In the genomic region with DNA sequence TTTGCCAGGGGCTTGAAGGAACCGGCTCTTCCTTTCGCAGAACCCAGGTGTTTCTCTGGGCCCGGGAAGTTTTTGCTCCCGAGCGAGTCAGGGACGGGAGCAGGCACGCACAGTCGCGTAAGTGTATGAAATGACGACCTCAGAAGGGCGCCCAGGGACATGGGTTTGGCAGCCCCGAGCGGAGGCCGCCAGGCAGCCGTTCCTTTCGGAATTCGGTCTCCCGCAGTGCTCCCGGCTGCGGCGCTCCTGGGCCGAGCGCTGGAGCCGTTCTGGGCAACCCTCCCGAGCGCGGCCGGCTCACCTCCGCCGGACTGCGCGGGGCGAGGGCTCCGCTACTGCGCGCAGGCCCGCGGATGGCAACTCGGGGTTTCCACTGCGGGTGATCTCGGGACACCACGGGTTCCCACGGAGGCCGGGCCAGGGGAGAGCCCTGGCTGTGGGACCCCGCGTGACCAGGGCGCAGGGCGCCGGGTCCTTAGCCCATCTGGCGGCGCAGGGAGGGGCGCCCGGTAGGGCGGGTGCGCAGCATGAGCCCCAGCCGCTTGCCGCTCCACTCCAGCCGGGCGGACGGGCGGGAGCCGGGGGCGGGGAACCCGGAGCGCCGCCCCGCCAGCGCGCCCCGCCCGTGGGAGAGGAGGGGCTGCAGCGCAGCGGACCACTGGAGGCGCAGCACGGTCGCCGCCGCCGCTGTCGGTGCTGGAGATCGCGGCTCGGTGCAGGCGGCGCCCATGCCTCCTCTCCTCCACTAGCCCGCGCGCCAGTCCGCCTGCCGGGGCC, we compare ENCODE assay signal across 8 cellular contexts. TPM values are rescaled to one million over a fixed set of nuclear protein-coding genes. Genes with fewer than 3 reads are reported as not detected.
DNase-seq lines count a peak whose midpoint lies in the region; ATAC-seq lines count a peak whose summit lies in the region.

A gene (plus strand): TSS at position 690 of the 777 bp plus-strand sequence. CDS start 111,673 bp downstream, outside the sequence.

- ATAC-seq in GM19025 (IDR thresholded peaks at IDR 0.05; ENCODE audit: low read depth, unreplicated experiment) (peak; percentile 92), HG03175 (IDR thresholded peaks at IDR 0.05; ENCODE audit: unreplicated experiment) (peak; percentile 91)

- no peak within 1 kb of the TSS for H3K27ac ChIP-seq in effector memory CD4-positive, alpha-beta T cell (ENCODE audit: insufficient read depth, low read length, poor library complexity, severe bottlenecking)

- no peaks in the 10 kb centered on the region for H3K9me3 ChIP-seq in effector memory CD4-positive, alpha-beta T cell (ENCODE audit: control insufficient read depth, low read length)

- H3K36me3 ChIP-seq in effector memory CD4-positive, alpha-beta T cell (ENCODE audit: control insufficient read depth, insufficient read depth, low read length) = no peaks in the 10 kb centered on the region

- H3K4me3 ChIP-seq in effector memory CD4-positive, alpha-beta T cell (ENCODE audit: insufficient read depth, low read depth, low read length, poor library complexity, severe bottlenecking) = peak within 1 kb of the TSS; percentile 64

- H3K4me1 ChIP-seq in effector memory CD4-positive, alpha-beta T cell (ENCODE audit: control insufficient read depth, insufficient read depth, low read length, poor library complexity, severe bottlenecking) = peaks cover 5% of the 10 kb centered on the region

- DNase-seq in AG20443 (ENCODE audit: low spot score) = peak; percentile 97
- peak; percentile 82 for DNase-seq in NCI-H460 (ENCODE audit: extremely low read depth, low read depth)
- DNase-seq in activated CD4-positive, alpha-beta T cell treated with anti-CD3 and anti-CD28 coated beads, Interleukin-2, amount 50 U/mL, for 48 hours = peak; percentile 64 to 65
- DNase-seq in effector memory CD4-positive, alpha-beta T cell = peak in 2 of 3 donors; percentile 23 to 37
- peak; percentile 84 for DNase-seq in medulla oblongata (ENCODE audit: extremely low spot score)
- peak in 2 of 3 experiments; percentile 35 to 62 for DNase-seq in stimulated activated CD4-positive, alpha-beta T cell treated with anti-CD3 and anti-CD28 coated beads, TNF-alpha, amount 100 ng/mL, for 24 hours (ENCODE audit: low read depth in 3 of 3)

- H3K27me3 ChIP-seq in effector memory CD4-positive, alpha-beta T cell (replicated peaks; ENCODE audit: control insufficient read depth, insufficient read depth, low read length, poor library complexity, severe bottlenecking) = peaks cover 26% of the 10 kb centered on the region

RNA-seq across cellular contexts. Expression of the gene that starts here (rescaled TPM):
- 9.6 and 11.9 TPM in 2 replicates for total RNA-seq in NCI-H460 (2014; rRNA removed; shearing (Covaris generic))
- polyA plus RNA-seq in NCI-H460 (2014; cell fraction: nucleus; rRNA removed) = 5.6 and 9.9 TPM in 2 replicates

Comparison
In these comparisons a context has a peak if more than half of its experiments do, and no peak if none do; other contexts are left out.
1. DNase-seq: peak in every context shown above with its lines; median percentile 97 in AG20443; 84 in medulla oblongata; 82 in NCI-H460; 64 in activated CD4-positive, alpha-beta T cell treated with anti-CD3 and anti-CD28 coated beads, Interleukin-2, amount 50 U/mL, for 48 hours; 48 in stimulated activated CD4-positive, alpha-beta T cell treated with anti-CD3 and anti-CD28 coated beads, TNF-alpha, amount 100 ng/mL, for 24 hours; 30 in effector memory CD4-positive, alpha-beta T cell.